8 cellular contexts compared by ENCODE assay signal in the genomic region with DNA sequence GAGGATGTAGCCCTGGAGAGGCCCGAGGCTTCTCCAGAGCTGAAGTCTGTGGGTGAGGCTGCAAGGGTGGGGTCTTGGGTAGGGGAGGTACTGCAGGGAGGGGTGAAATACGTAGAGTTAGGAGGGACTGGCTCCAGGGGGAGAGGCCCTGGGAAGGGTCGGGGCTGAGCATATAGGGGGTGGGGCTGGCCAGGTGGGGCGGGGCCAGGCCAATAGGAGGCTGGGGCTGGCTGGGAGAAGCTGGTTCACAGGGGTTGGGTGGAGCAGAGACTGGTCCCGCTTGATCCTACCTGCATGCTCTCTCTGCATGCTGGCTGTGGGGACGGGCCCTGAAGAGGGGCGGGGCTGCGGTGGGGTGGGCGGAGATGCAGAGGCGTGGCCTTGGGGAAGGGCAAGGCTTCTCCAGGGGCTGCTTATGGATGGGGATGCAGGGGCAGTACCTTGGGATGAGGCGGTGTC. TPM values are rescaled to one million over a fixed set of nuclear protein-coding genes. Genes with fewer than 3 reads are reported as not detected.
DNase-seq lines count a peak whose midpoint lies in the region; ATAC-seq, FAIRE-seq and TF ChIP-seq lines count a peak whose summit lies in the region.
"Had no signal": no experiment of that assay in that cellular context is flagged by ENCODE, and none has a peak within 500 bp of the region (broad histone marks: within the 10 kb centered on the region; RNA-seq: fewer than 3 reads in every experiment).

No MANE protein-coding gene starts in this region.

- H3K9me3 ChIP-seq in upper lobe of right lung: no peaks in the 10 kb centered on the region

- peaks cover 68% of the 10 kb centered on the region for H3K27me3 ChIP-seq in upper lobe of right lung

- intact Hi-C loops in activated T-helper 2 cell treated with anti-CD3 and anti-CD28 coated beads, Interferon-gamma antibody, Interleukin-2, Interleukin-4, amounts not matched to agents 10 μg/mL and 5 μg/mL and 100 μg/mL, durations not matched to agents 14 hours and 24 hours and 36 hours (cut with micrococcal nuclease): loop anchor here (1.0 kb wide), 1 partner anchor 9 kb away; no protein-coding TSS in a partner anchor
- intact Hi-C loops in upper lobe of right lung (cut with DNase I): no loop called here

- ATAC-seq in left lobe of liver (peak; percentile 5), upper lobe of right lung (peak; percentile 52)

- H3K9me3 Mint-ChIP-seq in activated T-helper 2 cell treated with anti-CD3 and anti-CD28 coated beads, Interferon-gamma antibody, Interleukin-2, Interleukin-4, amounts not matched to agents 10 μg/mL and 5 μg/mL and 100 μg/mL, durations not matched to agents 14 hours and 24 hours and 36 hours: peaks cover 6% of the 10 kb centered on the region

- no peak for TF ChIP-seq CTCF in upper lobe of right lung (IDR thresholded peaks at IDR 0.05)

- DNase-seq in GM19239 (ENCODE audit: insufficient read length, low spot score) (no peak), NCI-H526 treated with DMSO at 0.1 percent for 48 hours (lab: John Stamatoyannopoulos, UW) (peak; percentile 77), left lobe of liver (ENCODE audit: low spot score) (no peak), upper lobe of right lung (peak; percentile 71), NCI-H2107 (lab: John Stamatoyannopoulos, UW) (no peak), urothelium cell line (ENCODE audit: low spot score) (no peak)
- no peak for DNase-seq in activated T-helper 2 cell treated with anti-CD3 and anti-CD28 coated beads, Interferon-gamma antibody, Interleukin-2, Interleukin-4, amounts not matched to agents 10 μg/mL and 5 μg/mL and 100 μg/mL, durations not matched to agents 14 hours and 24 hours and 36 hours (ENCODE audit: low spot score)

- H3K4me3 Mint-ChIP-seq in activated T-helper 2 cell treated with anti-CD3 and anti-CD28 coated beads, Interferon-gamma antibody, Interleukin-2, Interleukin-4, amounts not matched to agents 10 μg/mL and 5 μg/mL and 100 μg/mL, durations not matched to agents 14 hours and 24 hours and 36 hours (ENCODE audit: low read depth): peak overlapping the region; percentile 28

- no peaks in the 10 kb centered on the region for H3K36me3 ChIP-seq in upper lobe of right lung

- peaks cover 11% of the 10 kb centered on the region for H3K27me3 Mint-ChIP-seq in activated T-helper 2 cell treated with anti-CD3 and anti-CD28 coated beads, Interferon-gamma antibody, Interleukin-2, Interleukin-4, amounts not matched to agents 10 μg/mL and 5 μg/mL and 100 μg/mL, durations not matched to agents 14 hours and 24 hours and 36 hours (ENCODE audit: low read depth)

- no peaks in the 10 kb centered on the region for H3K36me3 Mint-ChIP-seq in activated T-helper 2 cell treated with anti-CD3 and anti-CD28 coated beads, Interferon-gamma antibody, Interleukin-2, Interleukin-4, amounts not matched to agents 10 μg/mL and 5 μg/mL and 100 μg/mL, durations not matched to agents 14 hours and 24 hours and 36 hours (ENCODE audit: low read depth)

- H3K27ac ChIP-seq in upper lobe of right lung: no peak overlapping the region

- FAIRE-seq in GM19239 (lab: Jason Lieb, UNC): peak; percentile 28
- no peak for FAIRE-seq in urothelium cell line (lab: Jason Lieb, UNC)

- no peaks in the 10 kb centered on the region for H3K4me1 ChIP-seq in upper lobe of right lung

- no peak overlapping the region for H3K27ac Mint-ChIP-seq in activated T-helper 2 cell treated with anti-CD3 and anti-CD28 coated beads, Interferon-gamma antibody, Interleukin-2, Interleukin-4, amounts not matched to agents 10 μg/mL and 5 μg/mL and 100 μg/mL, durations not matched to agents 14 hours and 24 hours and 36 hours

- H3K4me3 ChIP-seq in upper lobe of right lung: no peak overlapping the region

- peaks cover 8% of the 10 kb centered on the region for H3K4me1 Mint-ChIP-seq in activated T-helper 2 cell treated with anti-CD3 and anti-CD28 coated beads, Interferon-gamma antibody, Interleukin-2, Interleukin-4, amounts not matched to agents 10 μg/mL and 5 μg/mL and 100 μg/mL, durations not matched to agents 14 hours and 24 hours and 36 hours (ENCODE audit: low read depth)

RNA-seq across cellular contexts. Expression of a gene that starts 51.9 kb away (rescaled TPM):
- 0.16 and 0.18 TPM in 2 replicates for total RNA-seq in activated T-helper 2 cell treated with anti-CD3 and anti-CD28 coated beads, Interferon-gamma antibody, Interleukin-2, Interleukin-4, amounts not matched to agents 10 μg/mL and 5 μg/mL and 100 μg/mL, durations not matched to agents 14 hours and 24 hours and 36 hours
- total RNA-seq in left lobe of liver (0.18 TPM), upper lobe of right lung (not detected)
- total RNA-seq: subcutaneous adipose tissue had no signal

Comparison
In these comparisons a context has a peak if more than half of its experiments do, and no peak if none do; other contexts are left out.
1. DNase-seq: peak in NCI-H526 treated with DMSO at 0.1 percent for 48 hours (single experiment) and upper lobe of right lung (single experiment); none in GM19239 (single experiment), activated T-helper 2 cell treated with anti-CD3 and anti-CD28 coated beads, Interferon-gamma antibody, Interleukin-2, Interleukin-4, amounts not matched to agents 10 μg/mL and 5 μg/mL and 100 μg/mL, durations not matched to agents 14 hours and 24 hours and 36 hours (single experiment), left lobe of liver (single experiment), NCI-H2107 (single experiment) and urothelium cell line (single experiment).